ENCODE assay signal across 8 cellular contexts in genomic region chr5:72194846-72195245, GRCh38.
DNase-seq lines count a peak whose midpoint lies in the region; ATAC-seq lines count a peak whose summit lies in the region.

No MANE protein-coding gene starts in this region.

- in situ Hi-C loops in ACHN (cut with HindIII; ENCODE audit: low pct_ligation_motif_present, low pct_unique_long_range_greater_than_20kb, low sequenced_read_pairs): no loop called here

- DNase-seq in NOMO-1 (lab: John Stamatoyannopoulos, UW; ENCODE audit: unreplicated experiment in 2 of 2): peak; percentile 15 to 30
- no peak for DNase-seq in NOMO-1 treated with dmso at 0.1 percent for 144 hours (lab: John Stamatoyannopoulos, UW; ENCODE audit: unreplicated experiment)
- DNase-seq in NOMO-1 treated with DMSO at 0.1 percent for 48 hours (lab: John Stamatoyannopoulos, UW; ENCODE audit: unreplicated experiment): peak; percentile 29
- DNase-seq in stimulated activated CD4-positive, alpha-beta T cell treated with anti-CD3 and anti-CD28 coated beads, Interleukin-4, amount 100 ng/mL, for 48 hours (ENCODE audit: low read depth in 2 of 2): peak; percentile 6 to 41
- no peak for DNase-seq in NCI-H748 treated with DMSO at 0.1 percent for 48 hours (lab: John Stamatoyannopoulos, UW)
- no peak for DNase-seq in ACHN
- no peak for DNase-seq in Kasumi-1 (lab: John Stamatoyannopoulos, UW)

- ATAC-seq in HG02623 (IDR thresholded peaks at IDR 0.05; ENCODE audit: unreplicated experiment): peak; percentile 96

Comparison
In these comparisons a context has a peak if more than half of its experiments do, and no peak if none do; other contexts are left out.
1. DNase-seq: peak in NOMO-1 (2 of 2), NOMO-1 treated with DMSO at 0.1 percent for 48 hours (single experiment) and stimulated activated CD4-positive, alpha-beta T cell treated with anti-CD3 and anti-CD28 coated beads, Interleukin-4, amount 100 ng/mL, for 48 hours (2 of 2); none in NOMO-1 treated with dmso at 0.1 percent for 144 hours (single experiment), NCI-H748 treated with DMSO at 0.1 percent for 48 hours (single experiment), ACHN (single experiment) and Kasumi-1 (0 of 2).